Comparison of ENCODE assay signal across 35 cellular contexts in genomic region chr5:78542321-78542840, GRCh38.
A peak's percentile ranks its signal among the peaks of the same experiment; 100 is the strongest.
DNase-seq lines count a peak whose midpoint lies in the region; ATAC-seq and TF ChIP-seq lines count a peak whose summit lies in the region.
"Had no signal": no experiment of that assay in that cellular context is flagged by ENCODE, and none has a peak within 500 bp of the region (broad histone marks: within the 10 kb centered on the region; RNA-seq: fewer than 3 reads in every experiment).

No MANE protein-coding gene starts in this region.

- H2AFZ ChIP-seq in mammary epithelial cell (ENCODE audit: low read depth, low read length), result no peak overlapping the region
- H2AFZ ChIP-seq: GM23248, PC-9 had no signal

- H3K4me1 ChIP-seq in breast epithelium, result peaks cover 6 to 17% of the 10 kb centered on the region in 2 donors
- peaks cover 35% of the 10 kb centered on the region for H3K4me1 ChIP-seq in mammary epithelial cell (ENCODE audit: insufficient read depth, low read length)

- H3K4me2 ChIP-seq in mammary epithelial cell (ENCODE audit: insufficient read depth, low read depth, low read length), result no peak overlapping the region
- H3K4me2 ChIP-seq: KMS-11, PC-9 had no signal

- in situ Hi-C loops in mammary epithelial cell (cut with MboI; ENCODE audit: low sequenced_read_pairs in 2 of 2), result no loop called here

- peaks cover 89% of the 10 kb centered on the region for H3K4me1 Mint-ChIP-seq in nephron
- H3K4me1 Mint-ChIP-seq in activated CD4-positive, alpha-beta memory T cell treated with anti-CD3 and anti-CD28 coated beads for 36 hours (ENCODE audit: low read depth), result no peaks in the 10 kb centered on the region

- H3K4me3 ChIP-seq in breast epithelium (no peak overlapping the region), mammary epithelial cell (replicated peaks in 1 of 3; ENCODE audit: insufficient read depth in 1 of 3, low read depth in 2 of 3, low read length in 3 of 3) (no peak overlapping the region), dorsolateral prefrontal cortex (no peak overlapping the region)
- H3K4me3 ChIP-seq: gastroesophageal sphincter, GM23248, left lung, PC-9, suprapubic skin, uterus had no signal

- H3K9me3 ChIP-seq in breast epithelium, result no peaks in the 10 kb centered on the region
- no peaks in the 10 kb centered on the region for H3K9me3 ChIP-seq in mammary epithelial cell (replicated peaks; ENCODE audit: insufficient read depth, low read length)
- H3K9me3 ChIP-seq: gastroesophageal sphincter, left lung, suprapubic skin, uterus had no signal

- H3K79me2 ChIP-seq in mammary epithelial cell (ENCODE audit: insufficient read depth, low read length), result peaks cover 30% of the 10 kb centered on the region

- ATAC-seq in GM18520 (IDR thresholded peaks at IDR 0.05; ENCODE audit: unreplicated experiment), result no peak
- ATAC-seq in activated naive CD4-positive, alpha-beta T cell treated with anti-CD3 and anti-CD28 coated beads, Interleukin-2, amount 50 U/mL, for 72 hours, result no peak
- ATAC-seq: activated CD8-positive, alpha-beta T cell treated with anti-CD3 and anti-CD28 coated beads for 36 hours; gastroesophageal sphincter; left lung; stimulated activated memory B cell treated with anti-CD40 and anti-IgM and Interleukin-4, amounts not matched to agents 10 μg/mL and 1 μg/mL and 100 μg/mL, for 72 hours had no signal

- no peaks in the 10 kb centered on the region for H3K27me3 ChIP-seq in breast epithelium
- no peaks in the 10 kb centered on the region for H3K27me3 ChIP-seq in mammary epithelial cell (ENCODE audit: insufficient read depth, low read length)
- H3K27me3 ChIP-seq in dorsolateral prefrontal cortex, result no peaks in the 10 kb centered on the region
- H3K27me3 ChIP-seq: gastroesophageal sphincter, left lung, suprapubic skin, uterus had no signal

- intact Hi-C loops in breast epithelium (cut with DNase I; ENCODE audit: low total_unique reads) (no loop called here), mammary epithelial cell (cut with micrococcal nuclease) (no loop called here), dorsolateral prefrontal cortex (cut with DNase I) (loop anchor here in 1 of 2 donors (10.0 kb wide), 1 partner anchor 422 kb away; no protein-coding TSS in a partner anchor)
- intact Hi-C loops in activated CD4-positive, alpha-beta memory T cell treated with anti-CD3 and anti-CD28 coated beads for 36 hours (cut with micrococcal nuclease), result no loop called here

- POLR2A ChIA-PET in activated CD4-positive, alpha-beta memory T cell treated with anti-CD3 and anti-CD28 coated beads for 36 hours (lab: Charles Lee), result no interaction called here

- H3K9me3 Mint-ChIP-seq in nephron, result no peaks in the 10 kb centered on the region
- H3K9me3 Mint-ChIP-seq in activated CD4-positive, alpha-beta memory T cell treated with anti-CD3 and anti-CD28 coated beads for 36 hours, result no peaks in the 10 kb centered on the region
- H3K9me3 Mint-ChIP-seq in activated naive CD4-positive, alpha-beta T cell treated with anti-CD3 and anti-CD28 coated beads, Interleukin-2, amount 50 U/mL, for 72 hours, result no peaks in the 10 kb centered on the region
- H3K9me3 Mint-ChIP-seq: activated CD8-positive, alpha-beta T cell treated with anti-CD3 and anti-CD28 coated beads for 36 hours; activated T-helper 1 cell treated with anti-CD3 and anti-CD28 coated beads, Interleukin-12 subunit alpha, Interleukin-12 subunit beta, Interleukin-2, Interleukin-4 antibody, amounts not matched to agents 30 ng/mL and 10 ng/mL and 1 ng/mL, durations not matched to agents 14 hours and 24 hours and 36 hours; immature natural killer cell; stimulated activated memory B cell treated with anti-CD40 and anti-IgM and Interleukin-4, amounts not matched to agents 10 μg/mL and 1 μg/mL and 100 μg/mL, for 72 hours; T-helper 2 cell treated with Interferon-gamma antibody and Interleukin-4, amounts not matched to agents 5 μg/mL and 100 μg/mL, for 36 hours had no signal

- H3K4me3 Mint-ChIP-seq in nephron, result peak overlapping the region in 2 of 3 experiments; percentile 36 to 37
- no peak overlapping the region for H3K4me3 Mint-ChIP-seq in activated CD4-positive, alpha-beta memory T cell treated with anti-CD3 and anti-CD28 coated beads for 36 hours
- H3K4me3 Mint-ChIP-seq: activated CD8-positive, alpha-beta T cell treated with anti-CD3 and anti-CD28 coated beads for 36 hours; activated T-helper 1 cell treated with anti-CD3 and anti-CD28 coated beads, Interleukin-12 subunit alpha, Interleukin-12 subunit beta, Interleukin-2, Interleukin-4 antibody, amounts not matched to agents 30 ng/mL and 10 ng/mL and 1 ng/mL, durations not matched to agents 14 hours and 24 hours and 36 hours; CD14-positive monocyte; immature natural killer cell; stimulated activated memory B cell treated with anti-CD40 and anti-IgM and Interleukin-4, amounts not matched to agents 10 μg/mL and 1 μg/mL and 100 μg/mL, for 72 hours; T-helper 2 cell treated with Interferon-gamma antibody and Interleukin-4, amounts not matched to agents 5 μg/mL and 100 μg/mL, for 36 hours had no signal

- WGBS in mammary epithelial cell (ENCODE audit: low coverage, missing lambda C conversion rate), result 76% methylated on average over 3 of the region's 6 CpGs

- peaks cover 8% of the 10 kb centered on the region for H3K36me3 Mint-ChIP-seq in nephron (ENCODE audit: low read depth)
- no peaks in the 10 kb centered on the region for H3K36me3 Mint-ChIP-seq in activated CD4-positive, alpha-beta memory T cell treated with anti-CD3 and anti-CD28 coated beads for 36 hours
- H3K36me3 Mint-ChIP-seq in activated naive CD4-positive, alpha-beta T cell treated with anti-CD3 and anti-CD28 coated beads, Interleukin-2, amount 50 U/mL, for 72 hours, result no peaks in the 10 kb centered on the region
- H3K36me3 Mint-ChIP-seq: immature natural killer cell had no signal

- peak overlapping the region; percentile 68 to 87 for H3K27ac ChIP-seq in breast epithelium
- no peak overlapping the region for H3K27ac ChIP-seq in mammary epithelial cell (ENCODE audit: insufficient read depth, low read depth, low read length)
- peak overlapping the region in 33 of 59 donors; percentile 2 to 83 (median 53) for H3K27ac ChIP-seq in dorsolateral prefrontal cortex
- H3K27ac ChIP-seq in temporal lobe (ENCODE audit: low read depth, low read length), result peak overlapping the region; percentile 47
- H3K27ac ChIP-seq: GM23248, KMS-11, PC-9, suprapubic skin, uterus had no signal

- H3K9ac ChIP-seq in mammary epithelial cell (ENCODE audit: insufficient read depth, low read length), result no peak overlapping the region
- H3K9ac ChIP-seq: GM23248, KMS-11 had no signal

- no TSS peak for BruUV-seq in mammary epithelial cell (replicated peaks; lab: Mats Ljungman, UMichigan)

- TF ChIP-seq CTCF in breast epithelium (IDR thresholded peaks at IDR 0.05) (no peak), mammary epithelial cell (conservative IDR thresholded peaks at IDR 0.05 in 1 of 2, IDR thresholded peaks at IDR 0.05 in 1 of 2; ENCODE audit: extremely low read depth in 1 of 2, insufficient read depth in 1 of 2, low read depth in 1 of 2, low read length in 2 of 2) (no peak), dorsolateral prefrontal cortex (IDR thresholded peaks at IDR 0.05 in 54 of 56, conservative IDR thresholded peaks at IDR 0.05 in 2 of 56; ENCODE audit: low read depth in 1 of 56, partially characterized antibody in 56 of 56) (no peak), nephron (IDR thresholded peaks at IDR 0.05; ENCODE audit: unreplicated experiment in 3 of 3) (no peak)

- dilution Hi-C loops in mammary epithelial cell (cut with HindIII; ENCODE audit: low sequenced_read_pairs), result no loop called here

- H3K27me3 Mint-ChIP-seq in nephron (ENCODE audit: low read depth), result no peaks in the 10 kb centered on the region
- peaks cover 2% of the 10 kb centered on the region for H3K27me3 Mint-ChIP-seq in activated CD4-positive, alpha-beta memory T cell treated with anti-CD3 and anti-CD28 coated beads for 36 hours
- H3K27me3 Mint-ChIP-seq: activated CD8-positive, alpha-beta T cell treated with anti-CD3 and anti-CD28 coated beads for 36 hours; stimulated activated memory B cell treated with anti-CD40 and anti-IgM and Interleukin-4, amounts not matched to agents 10 μg/mL and 1 μg/mL and 100 μg/mL, for 72 hours had no signal

- CTCF ChIA-PET in mammary epithelial cell (lab: Charles Lee; ENCODE audit: low non-redundant PET), result no interaction called here
- CTCF ChIA-PET in activated CD4-positive, alpha-beta memory T cell treated with anti-CD3 and anti-CD28 coated beads for 36 hours (lab: Charles Lee), result no interaction called here

- H3K27ac Mint-ChIP-seq in nephron, result peak overlapping the region; percentile 91 to 98 (median 94)
- no peak overlapping the region for H3K27ac Mint-ChIP-seq in activated CD4-positive, alpha-beta memory T cell treated with anti-CD3 and anti-CD28 coated beads for 36 hours
- no peak overlapping the region for H3K27ac Mint-ChIP-seq in activated naive CD4-positive, alpha-beta T cell treated with anti-CD3 and anti-CD28 coated beads, Interleukin-2, amount 50 U/mL, for 72 hours
- H3K27ac Mint-ChIP-seq: activated CD8-positive, alpha-beta T cell treated with anti-CD3 and anti-CD28 coated beads for 36 hours; activated T-helper 1 cell treated with anti-CD3 and anti-CD28 coated beads, Interleukin-12 subunit alpha, Interleukin-12 subunit beta, Interleukin-2, Interleukin-4 antibody, amounts not matched to agents 30 ng/mL and 10 ng/mL and 1 ng/mL, durations not matched to agents 14 hours and 24 hours and 36 hours; immature natural killer cell; stimulated activated memory B cell treated with anti-CD40 and anti-IgM and Interleukin-4, amounts not matched to agents 10 μg/mL and 1 μg/mL and 100 μg/mL, for 72 hours; T-helper 2 cell treated with Interferon-gamma antibody and Interleukin-4, amounts not matched to agents 5 μg/mL and 100 μg/mL, for 36 hours had no signal

- DNase-seq in breast epithelium (ENCODE audit: low spot score in 2 of 2) (no peak), mammary epithelial cell (no peak), dorsolateral prefrontal cortex (no peak)
- DNase-seq in activated CD4-positive, alpha-beta memory T cell treated with anti-CD3 and anti-CD28 coated beads for 36 hours, result no peak
- no peak for DNase-seq in activated naive CD4-positive, alpha-beta T cell treated with anti-CD3 and anti-CD28 coated beads, Interleukin-2, amount 50 U/mL, for 72 hours (ENCODE audit: low spot score in 2 of 2)
- DNase-seq: 8988T; activated CD8-positive, alpha-beta memory T cell treated with anti-CD3 and anti-CD28 coated beads, Interleukin-2, amount 50 U/mL, for 48 hours; activated CD8-positive, alpha-beta T cell treated with anti-CD3 and anti-CD28 coated beads for 36 hours; activated naive CD4-positive, alpha-beta T cell treated with Interleukin-2 at 50 U/mL for 16 hours; Calu3; cerebellar nuclear complex; DMS79 treated with DMSO at 0.1 percent for 48 hours; GF-D8; GM23248; hippocampal formation; immature natural killer cell; left lung; NCI-H1417 treated with DMSO at 0.1 percent for 48 hours; NCI-H2029 treated with DMSO at 0.1 percent for 48 hours; NCI-H345; NCI-H69; nucleus accumbens; PC-9; SHP77; uterus had no signal

- H3K36me3 ChIP-seq in breast epithelium (no peaks in the 10 kb centered on the region), mammary epithelial cell (ENCODE audit: insufficient read depth, low read length) (no peaks in the 10 kb centered on the region)
- H3K36me3 ChIP-seq: gastroesophageal sphincter, left lung, suprapubic skin, uterus had no signal

- no peaks in the 10 kb centered on the region for H4K20me1 ChIP-seq in mammary epithelial cell (ENCODE audit: insufficient read depth, low read length)

- no peak for TF ChIP-seq POLR2A in breast epithelium (IDR thresholded peaks at IDR 0.05)

Comparison
In these comparisons a context has a peak if more than half of its experiments do, and no peak if none do; other contexts are left out.
1. H3K27ac Mint-ChIP-seq: peak in nephron (3 of 3); none in activated CD4-positive, alpha-beta memory T cell treated with anti-CD3 and anti-CD28 coated beads for 36 hours (single experiment) and activated naive CD4-positive, alpha-beta T cell treated with anti-CD3 and anti-CD28 coated beads, Interleukin-2, amount 50 U/mL, for 72 hours (0 of 2).